8 cellular contexts compared by ENCODE assay signal in the genomic region with DNA sequence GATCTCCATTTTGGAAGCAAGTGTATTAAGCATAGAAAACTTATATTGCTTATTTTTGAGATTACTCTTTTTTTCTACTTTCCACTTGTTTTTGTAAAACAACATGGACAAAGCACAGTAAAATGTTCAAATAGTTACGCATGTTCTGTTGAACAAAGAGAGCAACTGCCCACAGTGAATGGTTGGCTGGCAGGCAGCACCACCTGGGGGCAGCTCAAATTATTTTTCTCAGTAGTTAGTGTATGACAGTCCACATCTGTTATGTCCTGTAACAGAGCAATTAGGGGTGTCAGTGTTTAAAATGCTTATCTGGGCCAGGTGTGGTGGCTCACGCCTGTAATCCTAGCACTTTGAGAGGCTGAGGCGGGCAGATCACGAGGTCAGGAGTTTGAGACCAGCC. TPM values are rescaled to one million over a fixed set of nuclear protein-coding genes. Genes with fewer than 3 reads are reported as not detected.
DNase-seq lines count a peak whose midpoint lies in the region; ATAC-seq, FAIRE-seq and TF ChIP-seq lines count a peak whose summit lies in the region.

No MANE protein-coding gene starts in this region.

- no peak overlapping the region for H2BK15ac ChIP-seq in IMR-90 (ENCODE audit: low read depth, low read length)

- H3K14ac ChIP-seq in IMR-90 (replicated peaks; ENCODE audit: low read depth, low read length) = no peak overlapping the region

- H3K9me3 ChIP-seq in IMR-90 (ENCODE audit: control insufficient read depth, insufficient read depth, low read length) = no peaks in the 10 kb centered on the region
- H3K9me3 ChIP-seq in body of pancreas = no peaks in the 10 kb centered on the region
- H3K9me3 ChIP-seq in lung (ENCODE audit: control insufficient read depth in 2 of 2, insufficient read depth in 1 of 2, low read length in 1 of 2) = peaks cover 0 to 2% of the 10 kb centered on the region in 2 donors

- H4K20me1 ChIP-seq in IMR-90 (ENCODE audit: insufficient read depth, low read length) = no peaks in the 10 kb centered on the region

- H3K4me2 ChIP-seq in IMR-90 (ENCODE audit: low read depth, low read length) = no peak overlapping the region

- TF ChIP-seq POLR2A in IMR-90 (IDR thresholded peaks at IDR 0.05; ENCODE audit: low read depth, low read length) (no peak), body of pancreas (IDR thresholded peaks at IDR 0.05) (no peak)

- dilution Hi-C loops in IMR-90 (cut with HindIII; ENCODE audit: low sequenced_read_pairs, unreplicated experiment) = no loop called here

- H3K4me1 ChIP-seq in IMR-90 (ENCODE audit: control insufficient read depth, insufficient read depth, low read length) (no peaks in the 10 kb centered on the region), body of pancreas (no peaks in the 10 kb centered on the region), lung (ENCODE audit: control insufficient read depth in 2 of 2, insufficient read depth in 2 of 2, low read length in 2 of 2) (no peaks in the 10 kb centered on the region)

- TF ChIP-seq CTCF in BJ (IDR thresholded peaks at IDR 0.05; ENCODE audit: insufficient read depth, low read depth, low read length) (peak; percentile 35; the same call in 1 of the 2 replicates), IMR-90 (conservative IDR thresholded peaks at IDR 0.05; ENCODE audit: low read depth, low read length) (peak; percentile 28; the same call in 1 of the 2 replicates), body of pancreas (IDR thresholded peaks at IDR 0.05) (peak in 6 of 7 experiments; percentile 24 to 63 (median 46)), lung (IDR thresholded peaks at IDR 0.05; ENCODE audit: control extremely low read depth, extremely low read depth) (peak; percentile 46)

- POLR2A ChIA-PET in BJ (lab: Charles Lee) (no interaction called here), IMR-90 (lab: Charles Lee; ENCODE audit: unreplicated experiment) (no interaction called here)

- FAIRE-seq in urothelium cell line (lab: Jason Lieb, UNC) = no peak

- no peaks in the 10 kb centered on the region for H3K27me3 ChIP-seq in BJ (ENCODE audit: control insufficient read depth, insufficient read depth, low read length)
- peaks cover 9% of the 10 kb centered on the region for H3K27me3 ChIP-seq in IMR-90 (ENCODE audit: control insufficient read depth, insufficient read depth, low read length)
- no peaks in the 10 kb centered on the region for H3K27me3 ChIP-seq in body of pancreas
- H3K27me3 ChIP-seq in lung (ENCODE audit: control insufficient read depth, insufficient read depth) = no peaks in the 10 kb centered on the region

- in situ Hi-C loops in IMR-90 (cut with MboI; ENCODE audit: low sequenced_read_pairs) = no loop called here

- no peaks in the 10 kb centered on the region for H3K79me1 ChIP-seq in IMR-90 (ENCODE audit: low read depth in 1 of 2, low read length in 2 of 2)

- no CpG with 5 or more reads among the region's 4 CpGs for WGBS in IMR-90 (ENCODE audit: extremely low coverage in 2 of 2, insufficient read length in 1 of 2), 2 experiments
- 40 to 54% methylated on average over 4 of the region's 4 CpGs for WGBS in body of pancreas, 2 donors
- WGBS in lung, 2 donors = 68 to 72% methylated on average over 4 of the region's 4 CpGs

- no peak overlapping the region for H4K8ac ChIP-seq in IMR-90 (ENCODE audit: low read depth in 2 of 2, low read length in 2 of 2)

- DNase-seq in BJ (ENCODE audit: low read depth) = no peak
- no peak for DNase-seq in IMR-90
- peak in 3 of 4 donors; percentile 33 to 55 (median 52) for DNase-seq in body of pancreas
- no peak for DNase-seq in lung (ENCODE audit: low spot score)
- DNase-seq in COR-L47 (lab: John Stamatoyannopoulos, UW) = no peak
- DNase-seq in urothelium cell line (ENCODE audit: low spot score) = no peak

- no peak overlapping the region for H2AFZ ChIP-seq in IMR-90 (replicated peaks; ENCODE audit: low read length, poor library complexity)

- no peak for ATAC-seq in IMR-90 (ENCODE audit: low read depth)
- ATAC-seq in body of pancreas = no peak
- no peak for ATAC-seq in lung (ENCODE audit: insufficient read depth, low FRiP score)
- ATAC-seq in GM18502 (IDR thresholded peaks at IDR 0.05; ENCODE audit: poor library complexity, unreplicated experiment) = no peak
- ATAC-seq in GM21717 (IDR thresholded peaks at IDR 0.05; ENCODE audit: unreplicated experiment) = no peak

- H2BK5ac ChIP-seq in IMR-90 (ENCODE audit: low read depth, low read length, poor library complexity, severe bottlenecking) = no peak overlapping the region

- BruUV-seq in IMR-90 (replicated peaks; lab: Mats Ljungman, UMichigan) = no TSS peak

- H3K4ac ChIP-seq in IMR-90 (ENCODE audit: low read depth, low read length) = no peak overlapping the region

- H2BK20ac ChIP-seq in IMR-90 (ENCODE audit: low read depth, low read length) = no peak overlapping the region

- intact Hi-C loops in IMR-90 (cut with micrococcal nuclease) (no loop called here), body of pancreas (cut with DNase I) (no loop called here)

- peak; percentile 41; the same call in 1 of the 2 replicates for TF ChIP-seq RAD21 in IMR-90 (IDR thresholded peaks at IDR 0.05; ENCODE audit: low read length)

- H3K9ac ChIP-seq in IMR-90 (ENCODE audit: low read depth, low read length) = no peak overlapping the region

- H3K36me3 ChIP-seq in BJ (ENCODE audit: control insufficient read depth, insufficient read depth, low read length) (no peaks in the 10 kb centered on the region), IMR-90 (ENCODE audit: control insufficient read depth, insufficient read depth, low read length) (no peaks in the 10 kb centered on the region), body of pancreas (replicated peaks in 1 of 2; ENCODE audit: insufficient read depth in 1 of 2, low read depth in 2 of 2) (no peaks in the 10 kb centered on the region), lung (ENCODE audit: control insufficient read depth in 2 of 2, insufficient read depth in 2 of 2, low read length in 2 of 2) (no peaks in the 10 kb centered on the region)

- no peak overlapping the region for H4K91ac ChIP-seq in IMR-90 (ENCODE audit: insufficient read depth, low read depth, low read length)

- H3K56ac ChIP-seq in IMR-90 (ENCODE audit: extremely low read depth, insufficient read depth, low read length) = no peak overlapping the region

- H2AK9ac ChIP-seq in IMR-90 (replicated peaks; ENCODE audit: low read depth, low read length, poor library complexity) = no peak overlapping the region

- no peak overlapping the region for H3K4me3 ChIP-seq in BJ (ENCODE audit: low read depth, low read length)
- no peak overlapping the region for H3K4me3 ChIP-seq in IMR-90 (ENCODE audit: insufficient read depth, low read depth, low read length)
- H3K4me3 ChIP-seq in body of pancreas = no peak overlapping the region
- H3K4me3 ChIP-seq in lung = no peak overlapping the region

- no peak overlapping the region for H2BK120ac ChIP-seq in IMR-90 (ENCODE audit: low read depth, low read length)

- CTCF ChIA-PET in BJ (lab: Yijun Ruan, JAX) = interaction anchor here (1.2 kb wide), 1 partner anchor 10 kb away, joined by 4 read pairs; no protein-coding TSS in a partner anchor
- CTCF ChIA-PET in IMR-90 (lab: Yijun Ruan, JAX) = interaction anchor here (0.6 kb wide), 2 partner anchors 11 to 65 kb away, joined by 3 read pairs; no protein-coding TSS in a partner anchor

- H3K23ac ChIP-seq in IMR-90 (ENCODE audit: low read depth, low read length) = no peak overlapping the region

- H3K27ac ChIP-seq in IMR-90 (ENCODE audit: insufficient read depth, low read length) (no peak overlapping the region), body of pancreas (no peak overlapping the region), lung (ENCODE audit: low read depth in 1 of 2, low read length in 1 of 2) (no peak overlapping the region)

- no peak overlapping the region for H2AK5ac ChIP-seq in IMR-90 (ENCODE audit: low read depth, low read length)

- H4K5ac ChIP-seq in IMR-90 (ENCODE audit: low read depth, low read length) = no peak overlapping the region

- no peaks in the 10 kb centered on the region for H3K9me1 ChIP-seq in IMR-90 (ENCODE audit: insufficient read depth, low read length)

- H3K18ac ChIP-seq in IMR-90 (ENCODE audit: low read depth, low read length) = no peak overlapping the region

TF ChIP-seq in IMR-90, 13 proteins besides CTCF, POLR2A, EP300 and RAD21 (continues in another document):
- TF ChIP-seq CEBPB (IDR thresholded peaks at IDR 0.05; ENCODE audit: low read depth, low read length) = no peak
- no peak for TF ChIP-seq BHLHE40 (IDR thresholded peaks at IDR 0.05; ENCODE audit: low read depth, low read length)
- TF ChIP-seq NFE2L2 (IDR thresholded peaks at IDR 0.05; ENCODE audit: low read depth, low read length) = no peak
- no peak for TF ChIP-seq MXI1 (IDR thresholded peaks at IDR 0.05; ENCODE audit: borderline replicate concordance, low read depth, low read length)
- no peak for TF ChIP-seq SMC3 (IDR thresholded peaks at IDR 0.05; ENCODE audit: low read depth, low read length)
- TF ChIP-seq, protein P1, sequence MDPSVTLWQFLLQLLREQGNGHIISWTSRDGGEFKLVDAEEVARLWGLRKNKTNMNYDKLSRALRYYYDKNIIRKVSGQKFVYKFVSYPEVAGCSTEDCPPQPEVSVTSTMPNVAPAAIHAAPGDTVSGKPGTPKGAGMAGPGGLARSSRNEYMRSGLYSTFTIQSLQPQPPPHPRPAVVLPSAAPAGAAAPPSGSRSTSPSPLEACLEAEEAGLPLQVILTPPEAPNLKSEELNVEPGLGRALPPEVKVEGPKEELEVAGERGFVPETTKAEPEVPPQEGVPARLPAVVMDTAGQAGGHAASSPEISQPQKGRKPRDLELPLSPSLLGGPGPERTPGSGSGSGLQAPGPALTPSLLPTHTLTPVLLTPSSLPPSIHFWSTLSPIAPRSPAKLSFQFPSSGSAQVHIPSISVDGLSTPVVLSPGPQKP (IDR thresholded peaks at IDR 0.05; ENCODE audit: borderline replicate concordance, low read depth, low read length) = no peak
- no peak for TF ChIP-seq MAFK (IDR thresholded peaks at IDR 0.05; ENCODE audit: low read depth, low read length)
- TF ChIP-seq RFX5 (IDR thresholded peaks at IDR 0.05; ENCODE audit: low read depth, low read length) = no peak
- TF ChIP-seq MAZ (IDR thresholded peaks at IDR 0.05; ENCODE audit: borderline replicate concordance, low read depth, low read length) = no peak
- TF ChIP-seq CHD1 (IDR thresholded peaks at IDR 0.05; ENCODE audit: low read depth, low read length) = no peak

RNA-seq across cellular contexts. Expression of a gene that starts 46.1 kb away (rescaled TPM):
- polyA plus RNA-seq in BJ (2011; rRNA removed) (7.3 and 13.2 TPM in 2 replicates), IMR-90 (2012; rRNA removed) (4.3 and 5.3 TPM in 2 replicates), lung (1 to 10 TPM; 7.9 to 8.0 TPM)
- polyA minus RNA-seq in BJ (2011; rRNA and poly(A)+ RNA removed) = 11.6 and 14.9 TPM in 2 replicates
- total RNA-seq in IMR-90 (2012; rRNA removed) (23.5 and 24.7 TPM in 2 replicates), body of pancreas (10 to 100 TPM; 12.9 to 16.1 TPM), lung (10 to 100 TPM; 38.1 to 66.3 TPM)
- polyA plus RNA-seq in IMR-90 (2012; cell fraction: cytosol; rRNA removed) = 1.9 and 2.2 TPM in 2 replicates
- 1.4 and 10.5 TPM in 2 replicates for polyA plus RNA-seq in IMR-90 (2012; cell fraction: nucleus; rRNA removed; ENCODE audit: low replicate concordance)

Comparison
In these comparisons a context has a peak if more than half of its experiments do, and no peak if none do; other contexts are left out.
1. DNase-seq: peak in body of pancreas (3 of 4); none in BJ (single experiment), IMR-90 (single experiment), lung (single experiment), COR-L47 (single experiment) and urothelium cell line (single experiment).
2. Peak in every context shown above with its lines, with median percentiles within 50 percentile points of each other: CTCF ChIP-seq.